ENCODE assay signal across 9 cellular contexts in the genomic region with DNA sequence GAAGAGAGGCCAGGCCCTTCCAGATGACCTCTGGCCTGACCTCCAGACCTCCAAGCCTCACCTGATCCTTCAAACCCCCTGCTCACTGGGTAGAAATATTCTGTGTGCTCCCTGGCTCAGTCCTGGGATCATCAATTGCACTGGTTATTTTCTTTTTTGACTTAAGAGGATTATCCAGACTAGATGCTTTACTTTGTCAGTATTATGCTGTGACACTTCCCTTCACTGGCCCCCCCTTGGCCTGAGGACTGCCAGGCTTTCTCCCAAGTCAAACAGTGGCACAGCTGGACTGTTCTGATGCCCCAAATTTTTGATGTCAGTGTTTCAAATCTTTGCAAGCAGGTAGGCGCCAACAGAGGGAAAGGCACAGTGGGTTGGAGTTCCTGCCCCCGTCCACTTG.
"Had no signal": no experiment of that assay in that cellular context is flagged by ENCODE, and none has a peak within 500 bp of the region (broad histone marks: within the 10 kb centered on the region; RNA-seq: fewer than 3 reads in every experiment).

No MANE protein-coding gene starts in this region.

- H3K27ac Mint-ChIP-seq: HFFc6, IgD-negative memory B cell had no signal

- H3K4me3 ChIP-seq: GM23248, HAP-1 had no signal

- H3K4me3 Mint-ChIP-seq: HFFc6, IgD-negative memory B cell had no signal

- H3K9me3 ChIP-seq: HAP-1 had no signal

- H3K36me3 ChIP-seq: HAP-1 had no signal

- H3K27ac ChIP-seq: GM23248, HL-60 had no signal

- H2AFZ ChIP-seq: GM23248 had no signal

- DNase-seq: GM23248, GOT3, H7, HFFc6 had no signal

- H3K4me1 Mint-ChIP-seq: IgD-negative memory B cell had no signal

- H3K9ac ChIP-seq: GM23248 had no signal

- H3K9me3 Mint-ChIP-seq: IgD-negative memory B cell had no signal

- ATAC-seq: HCT116, HepG2 had no signal

- H3K4me1 ChIP-seq: HAP-1 had no signal

- H3K36me3 Mint-ChIP-seq: IgD-negative memory B cell had no signal
